8 cellular contexts compared by ENCODE assay signal in genomic region chr16:30458561-30459394, GRCh38. TPM values are rescaled to one million over a fixed set of nuclear protein-coding genes. Genes with fewer than 3 reads are reported as not detected.
A peak's percentile ranks its signal among the peaks of the same experiment; 100 is the strongest.
DNase-seq lines count a peak whose midpoint lies in the region; ATAC-seq and TF ChIP-seq lines count a peak whose summit lies in the region.

No MANE protein-coding gene starts in this region.

- H3K79me2 ChIP-seq in OCI-LY1 (ENCODE audit: insufficient read depth, low read length) (no peaks in the 10 kb centered on the region), trophoblast cell (ENCODE audit: control insufficient read depth, insufficient read depth, low read length, poor library complexity) (no peaks in the 10 kb centered on the region)

- intact Hi-C loops in testis (cut with DNase I; ENCODE audit: low total_unique reads): no loop called here

- no peaks in the 10 kb centered on the region for H3K9me2 ChIP-seq in OCI-LY1 (ENCODE audit: low read depth, low read length)

- no peaks in the 10 kb centered on the region for H3K4me1 Mint-ChIP-seq in endothelial cell (ENCODE audit: unreplicated experiment)

- H3K4me2 ChIP-seq in OCI-LY1 (ENCODE audit: low read length): peak overlapping the region; percentile 51
- H3K4me2 ChIP-seq in trophoblast cell (ENCODE audit: low read length): no peak overlapping the region

- no peak for TF ChIP-seq POLR2A in testis (IDR thresholded peaks at IDR 0.05)

- no CpG with 5 or more reads among the region's 22 CpGs for WGBS in trophoblast cell (ENCODE audit: extremely low coverage, insufficient coverage, insufficient read length)
- 77 to 78% methylated on average over 22 of the region's 22 CpGs for WGBS in testis, 2 donors

- H3K9ac ChIP-seq in OCI-LY1 (ENCODE audit: low read length): peak overlapping the region; percentile 69
- H3K9ac ChIP-seq in trophoblast cell (ENCODE audit: low read length): no peak overlapping the region

- no peak overlapping the region for H2BK120ac ChIP-seq in trophoblast cell (ENCODE audit: insufficient read depth, low read length, poor library complexity)

- peak overlapping the region; percentile 18 for H3K4me3 ChIP-seq in OCI-LY1 (ENCODE audit: low read depth, low read length, poor library complexity, severe bottlenecking)
- peak overlapping the region; percentile 43 for H3K4me3 ChIP-seq in trophoblast cell (ENCODE audit: low read depth, low read length)
- H3K4me3 ChIP-seq in testis: no peak overlapping the region

- DNase-seq in GM13976 (ENCODE audit: low spot score) (peak; percentile 73), activated T-helper 1 cell treated with Interleukin-2 at 50 U/mL for 16 hours (ENCODE audit: low read depth) (peak; percentile 76), trophoblast cell (no peak), endothelial cell (ENCODE audit: low spot score) (no peak), testis (no peak), putamen (ENCODE audit: low spot score) (no peak)

- H3K27ac ChIP-seq in OCI-LY1 (ENCODE audit: low read depth, low read length, poor library complexity, severe bottlenecking) (peak overlapping the region; percentile 98), trophoblast cell (ENCODE audit: low read depth, low read length) (no peak overlapping the region), testis (no peak overlapping the region)

- no peaks in the 10 kb centered on the region for H3K36me3 Mint-ChIP-seq in endothelial cell (ENCODE audit: low read depth, unreplicated experiment)

- peak; percentile 81 for ATAC-seq in HG02623 (IDR thresholded peaks at IDR 0.05; ENCODE audit: unreplicated experiment)

- H3K9me3 ChIP-seq in OCI-LY1 (ENCODE audit: low read length): no peaks in the 10 kb centered on the region
- H3K9me3 ChIP-seq in trophoblast cell (ENCODE audit: insufficient read depth, low read depth, low read length): no peaks in the 10 kb centered on the region
- H3K9me3 ChIP-seq in testis: no peaks in the 10 kb centered on the region

- no peaks in the 10 kb centered on the region for H3K27me3 Mint-ChIP-seq in endothelial cell (ENCODE audit: unreplicated experiment)

- no peak overlapping the region for H3K4ac ChIP-seq in trophoblast cell (ENCODE audit: low read depth, low read length)

- H3F3A ChIP-seq in OCI-LY1 (ENCODE audit: insufficient read depth, low read length): no peaks in the 10 kb centered on the region

- H3K27me3 ChIP-seq in OCI-LY1 (ENCODE audit: insufficient read depth, low read length): no peaks in the 10 kb centered on the region
- H3K27me3 ChIP-seq in trophoblast cell (ENCODE audit: insufficient read depth, low read length): no peaks in the 10 kb centered on the region
- no peaks in the 10 kb centered on the region for H3K27me3 ChIP-seq in testis

- H3K18ac ChIP-seq in trophoblast cell (ENCODE audit: low read length): no peak overlapping the region

- no peak overlapping the region for H2BK5ac ChIP-seq in trophoblast cell (ENCODE audit: low read depth, low read length, poor library complexity)

- H2AFZ ChIP-seq in OCI-LY1 (ENCODE audit: low read length) (no peak overlapping the region), trophoblast cell (ENCODE audit: insufficient read depth, low read length, poor library complexity) (no peak overlapping the region)

- no peak overlapping the region for H4K91ac ChIP-seq in trophoblast cell (ENCODE audit: low read depth, low read length)

- H2BK12ac ChIP-seq in trophoblast cell (ENCODE audit: low read length): no peak overlapping the region

- TF ChIP-seq CTCF in GM13976 (IDR thresholded peaks at IDR 0.05; ENCODE audit: borderline replicate concordance, control extremely low read depth, extremely low read depth, insufficient read depth, missing control alignments): no peak
- no peak; the same call in 1 of the 2 replicates for TF ChIP-seq CTCF in OCI-LY1 (IDR thresholded peaks at IDR 0.05; ENCODE audit: low read length)
- TF ChIP-seq CTCF in endothelial cell (IDR thresholded peaks at IDR 0.05; ENCODE audit: unreplicated experiment): no peak
- no peak for TF ChIP-seq CTCF in testis (IDR thresholded peaks at IDR 0.05)

- H3K4me3 Mint-ChIP-seq in endothelial cell (ENCODE audit: unreplicated experiment): no peak overlapping the region

- H3K79me1 ChIP-seq in trophoblast cell (ENCODE audit: low read length): no peaks in the 10 kb centered on the region

- no peak overlapping the region for H4K12ac ChIP-seq in trophoblast cell (ENCODE audit: low read depth, low read length)

- H3K36me3 ChIP-seq in OCI-LY1 (ENCODE audit: insufficient read depth, low read length) (no peaks in the 10 kb centered on the region), trophoblast cell (ENCODE audit: control insufficient read depth in 1 of 2, insufficient read depth in 2 of 2, low read length in 2 of 2) (no peaks in the 10 kb centered on the region), testis (ENCODE audit: low read depth, missing control alignments) (no peaks in the 10 kb centered on the region)

- H3K9me3 Mint-ChIP-seq in endothelial cell (ENCODE audit: unreplicated experiment): no peaks in the 10 kb centered on the region

- H3K14ac ChIP-seq in trophoblast cell (ENCODE audit: low read length): no peak overlapping the region

- no peak overlapping the region for H3K23ac ChIP-seq in trophoblast cell (ENCODE audit: low read length)

- H3K27ac Mint-ChIP-seq in endothelial cell (ENCODE audit: unreplicated experiment): no peak overlapping the region

- no peak overlapping the region for H4K8ac ChIP-seq in trophoblast cell (ENCODE audit: low read depth, low read length)

- in situ Hi-C loops in GM13976 (cut with MboI; ENCODE audit: low sequenced_read_pairs, unreplicated experiment): no loop called here

- no peaks in the 10 kb centered on the region for H4K20me1 ChIP-seq in OCI-LY1 (ENCODE audit: insufficient read depth, low read length)

- no peak overlapping the region for H2AK5ac ChIP-seq in trophoblast cell (ENCODE audit: low read length)

- H3K4me1 ChIP-seq in OCI-LY1 (ENCODE audit: insufficient read depth, low read length, severe bottlenecking) (peaks cover 74% of the 10 kb centered on the region), trophoblast cell (ENCODE audit: control insufficient read depth in 1 of 2, insufficient read depth in 2 of 2, low read length in 2 of 2) (no peaks in the 10 kb centered on the region), testis (no peaks in the 10 kb centered on the region)

RNA-seq across cellular contexts. Expression of gene SEPHS2, which starts 13.1 kb away (rescaled TPM):
- polyA plus RNA-seq in trophoblast cell (2013): 20.8 and 21.8 TPM in 2 replicates
- total RNA-seq in endothelial cell (ENCODE audit: unreplicated experiment) (43.1 TPM), testis (10 to 100 TPM; 17.7 to 19.8 TPM)
- polyA plus RNA-seq in testis (ENCODE audit: insufficient read depth, low read depth, low replicate concordance): 24.7 TPM

RNA-seq across cellular contexts. Expression of gene ITGAL, which starts 13.8 kb away (rescaled TPM):
- polyA plus RNA-seq in trophoblast cell (2013): 0.10 TPM in 1 of 2 replicates, not detected in the other
- total RNA-seq in endothelial cell (ENCODE audit: unreplicated experiment) (not detected), testis (1 to 10 TPM; 2.8 to 5.0 TPM)
- polyA plus RNA-seq in testis (ENCODE audit: insufficient read depth, low read depth, low replicate concordance): 6.7 TPM

RNA-seq across cellular contexts. Expression of gene DCTPP1, which starts 28.9 kb away (rescaled TPM):
- polyA plus RNA-seq in trophoblast cell (2013): 20.1 and 21.1 TPM in 2 replicates
- 61.1 TPM for total RNA-seq in endothelial cell (ENCODE audit: unreplicated experiment)
- total RNA-seq in testis: 10 to 100 TPM; 15.2 to 26.1 TPM
- 23.6 TPM for polyA plus RNA-seq in testis (ENCODE audit: insufficient read depth, low read depth, low replicate concordance)

RNA-seq across cellular contexts. Expression of gene ZNF771, which starts 51.4 kb away (rescaled TPM):
- polyA plus RNA-seq in trophoblast cell (2013): 4.8 TPM in 2 replicates
- total RNA-seq in endothelial cell (ENCODE audit: unreplicated experiment): 16.3 TPM
- 10 to 100 TPM; 35.6 to 37.2 TPM for total RNA-seq in testis
- 3.0 TPM for polyA plus RNA-seq in testis (ENCODE audit: insufficient read depth, low read depth, low replicate concordance)

Comparison
In these comparisons a context has a peak if more than half of its experiments do, and no peak if none do; other contexts are left out.
1. DNase-seq: peak in GM13976 (single experiment) and activated T-helper 1 cell treated with Interleukin-2 at 50 U/mL for 16 hours (single experiment); none in trophoblast cell (0 of 2), endothelial cell (single experiment), testis (single experiment) and putamen (single experiment).
2. H3K4me3 ChIP-seq: peak in OCI-LY1 (single experiment) and trophoblast cell (single experiment); none in testis (0 of 2).